23 cellular contexts compared by ENCODE assay signal in genomic region chr1:2864203-2864905, GRCh38.
"Had no signal": no experiment of that assay in that cellular context is flagged by ENCODE, and none has a peak within 500 bp of the region (broad histone marks: within the 10 kb centered on the region; RNA-seq: fewer than 3 reads in every experiment).

No MANE protein-coding gene starts in this region.

- H3K4me3 ChIP-seq: lower lobe of right lung, neural progenitor cell, ovary, prostate gland, skin epidermis, suprapubic skin, thoracic aorta, tibial artery, upper lobe of right lung had no signal

- H3K27ac Mint-ChIP-seq: natural killer cell; nephron progenitor cell; neural progenitor cell; stimulated activated naive B cell treated with anti-CD40 and anti-IgM and Interleukin-4, amounts not matched to agents 10 μg/mL and 1 μg/mL and 100 μg/mL, for 72 hours; stimulated activated naive CD8-positive, alpha-beta T cell treated with anti-CD3 and anti-CD28 coated beads, Interleukin-15, Interleukin-2, amounts not matched to agents 100 ng/mL and 50 ng/mL, for 24 hours had no signal

- H3K27me3 Mint-ChIP-seq: stimulated activated naive CD8-positive, alpha-beta T cell treated with anti-CD3 and anti-CD28 coated beads, Interleukin-15, Interleukin-2, amounts not matched to agents 100 ng/mL and 50 ng/mL, for 24 hours had no signal

- H3K4me2 ChIP-seq: neural progenitor cell had no signal

- DNase-seq: head of caudate nucleus; hippocampal formation; mammary epithelial cell; mesenchymal stem cell; natural killer cell; nephron progenitor cell; ovary; stimulated activated CD4-positive, alpha-beta T cell treated with anti-CD3 and anti-CD28 coated beads, Interleukin-12 subunit alpha, Interleukin-12 subunit beta, amount 100 ng/mL, for 4 hours; stimulated activated CD4-positive, alpha-beta T cell treated with anti-CD3 and anti-CD28 coated beads, Interleukin-15, amount 100 ng/mL, for 24 hours; stimulated activated CD4-positive, alpha-beta T cell treated with anti-CD3 and anti-CD28 coated beads, Interleukin-2, amount 100 ng/mL, for 24 hours; stimulated activated CD4-positive, alpha-beta T cell treated with anti-CD3 and anti-CD28 coated beads, Interleukin-4, amount 100 ng/mL, for 1 hour; stimulated activated naive B cell treated with anti-CD40 and anti-IgM and Interleukin-4, amounts not matched to agents 10 μg/mL and 1 μg/mL and 100 μg/mL, for 72 hours; tibial artery; trophoblast cell; upper lobe of right lung had no signal

- H2AFZ ChIP-seq: neural progenitor cell had no signal

- H3K4me3 Mint-ChIP-seq: natural killer cell; nephron progenitor cell; neural progenitor cell; stimulated activated naive B cell treated with anti-CD40 and anti-IgM and Interleukin-4, amounts not matched to agents 10 μg/mL and 1 μg/mL and 100 μg/mL, for 72 hours; stimulated activated naive CD8-positive, alpha-beta T cell treated with anti-CD3 and anti-CD28 coated beads, Interleukin-15, Interleukin-2, amounts not matched to agents 100 ng/mL and 50 ng/mL, for 24 hours had no signal

- H3K9me3 Mint-ChIP-seq: natural killer cell; neural progenitor cell; stimulated activated naive B cell treated with anti-CD40 and anti-IgM and Interleukin-4, amounts not matched to agents 10 μg/mL and 1 μg/mL and 100 μg/mL, for 72 hours; stimulated activated naive CD8-positive, alpha-beta T cell treated with anti-CD3 and anti-CD28 coated beads, Interleukin-15, Interleukin-2, amounts not matched to agents 100 ng/mL and 50 ng/mL, for 24 hours had no signal

- H3K4me1 Mint-ChIP-seq: natural killer cell; nephron progenitor cell; neural progenitor cell; stimulated activated naive B cell treated with anti-CD40 and anti-IgM and Interleukin-4, amounts not matched to agents 10 μg/mL and 1 μg/mL and 100 μg/mL, for 72 hours had no signal

- ATAC-seq: lower lobe of right lung; natural killer cell; sciatic nerve; stimulated activated naive B cell treated with anti-CD40 and anti-IgM and Interleukin-4, amounts not matched to agents 10 μg/mL and 1 μg/mL and 100 μg/mL, for 72 hours; upper lobe of right lung had no signal

- H3K9ac ChIP-seq: neural progenitor cell had no signal

- H3K36me3 Mint-ChIP-seq: natural killer cell; neural progenitor cell; stimulated activated naive B cell treated with anti-CD40 and anti-IgM and Interleukin-4, amounts not matched to agents 10 μg/mL and 1 μg/mL and 100 μg/mL, for 72 hours had no signal

- H3K9me3 ChIP-seq: lower lobe of right lung, ovary, prostate gland, suprapubic skin, thoracic aorta, tibial artery, upper lobe of right lung had no signal

- H3K4me1 ChIP-seq: lower lobe of right lung, neural progenitor cell, prostate gland, suprapubic skin, tibial artery, upper lobe of right lung had no signal

- H3K27me3 ChIP-seq: neural progenitor cell, ovary had no signal

- H3K27ac ChIP-seq: lower lobe of right lung, neural progenitor cell, ovary, prostate gland, skin epidermis, suprapubic skin, thoracic aorta, tibial artery, upper lobe of right lung had no signal

- H3K36me3 ChIP-seq: lower lobe of right lung, neural progenitor cell, ovary, prostate gland, suprapubic skin, thoracic aorta, tibial artery, upper lobe of right lung had no signal
